ENCODE assay signal across 2 cellular contexts in the genomic region with DNA sequence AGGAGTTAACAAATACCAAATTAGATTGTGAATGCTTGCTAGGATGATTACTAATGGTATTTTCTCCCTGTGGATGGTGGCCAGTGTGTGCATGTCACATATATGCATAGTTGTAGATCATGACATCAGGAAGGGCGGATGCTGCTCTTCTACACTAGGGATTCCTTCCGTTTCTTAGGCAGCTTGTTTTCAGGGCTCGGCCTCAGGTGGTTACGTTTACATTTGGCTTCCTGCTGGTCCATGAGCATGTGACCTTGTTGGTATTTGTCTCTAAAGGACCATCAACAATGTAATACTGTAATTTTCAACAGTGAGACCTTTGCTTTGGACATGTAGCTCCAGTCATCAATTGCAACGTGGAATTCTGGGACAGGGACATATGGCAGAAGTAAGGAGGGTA.
A peak's percentile ranks its signal among the peaks of the same experiment; 100 is the strongest.
TF ChIP-seq lines count a peak whose summit lies in the region.

No MANE protein-coding gene starts in this region.

TF ChIP-seq in H1, 55 proteins besides CTCF, POLR2A, EP300 and RAD21 (continued from another document):
- TF ChIP-seq, protein P1, sequence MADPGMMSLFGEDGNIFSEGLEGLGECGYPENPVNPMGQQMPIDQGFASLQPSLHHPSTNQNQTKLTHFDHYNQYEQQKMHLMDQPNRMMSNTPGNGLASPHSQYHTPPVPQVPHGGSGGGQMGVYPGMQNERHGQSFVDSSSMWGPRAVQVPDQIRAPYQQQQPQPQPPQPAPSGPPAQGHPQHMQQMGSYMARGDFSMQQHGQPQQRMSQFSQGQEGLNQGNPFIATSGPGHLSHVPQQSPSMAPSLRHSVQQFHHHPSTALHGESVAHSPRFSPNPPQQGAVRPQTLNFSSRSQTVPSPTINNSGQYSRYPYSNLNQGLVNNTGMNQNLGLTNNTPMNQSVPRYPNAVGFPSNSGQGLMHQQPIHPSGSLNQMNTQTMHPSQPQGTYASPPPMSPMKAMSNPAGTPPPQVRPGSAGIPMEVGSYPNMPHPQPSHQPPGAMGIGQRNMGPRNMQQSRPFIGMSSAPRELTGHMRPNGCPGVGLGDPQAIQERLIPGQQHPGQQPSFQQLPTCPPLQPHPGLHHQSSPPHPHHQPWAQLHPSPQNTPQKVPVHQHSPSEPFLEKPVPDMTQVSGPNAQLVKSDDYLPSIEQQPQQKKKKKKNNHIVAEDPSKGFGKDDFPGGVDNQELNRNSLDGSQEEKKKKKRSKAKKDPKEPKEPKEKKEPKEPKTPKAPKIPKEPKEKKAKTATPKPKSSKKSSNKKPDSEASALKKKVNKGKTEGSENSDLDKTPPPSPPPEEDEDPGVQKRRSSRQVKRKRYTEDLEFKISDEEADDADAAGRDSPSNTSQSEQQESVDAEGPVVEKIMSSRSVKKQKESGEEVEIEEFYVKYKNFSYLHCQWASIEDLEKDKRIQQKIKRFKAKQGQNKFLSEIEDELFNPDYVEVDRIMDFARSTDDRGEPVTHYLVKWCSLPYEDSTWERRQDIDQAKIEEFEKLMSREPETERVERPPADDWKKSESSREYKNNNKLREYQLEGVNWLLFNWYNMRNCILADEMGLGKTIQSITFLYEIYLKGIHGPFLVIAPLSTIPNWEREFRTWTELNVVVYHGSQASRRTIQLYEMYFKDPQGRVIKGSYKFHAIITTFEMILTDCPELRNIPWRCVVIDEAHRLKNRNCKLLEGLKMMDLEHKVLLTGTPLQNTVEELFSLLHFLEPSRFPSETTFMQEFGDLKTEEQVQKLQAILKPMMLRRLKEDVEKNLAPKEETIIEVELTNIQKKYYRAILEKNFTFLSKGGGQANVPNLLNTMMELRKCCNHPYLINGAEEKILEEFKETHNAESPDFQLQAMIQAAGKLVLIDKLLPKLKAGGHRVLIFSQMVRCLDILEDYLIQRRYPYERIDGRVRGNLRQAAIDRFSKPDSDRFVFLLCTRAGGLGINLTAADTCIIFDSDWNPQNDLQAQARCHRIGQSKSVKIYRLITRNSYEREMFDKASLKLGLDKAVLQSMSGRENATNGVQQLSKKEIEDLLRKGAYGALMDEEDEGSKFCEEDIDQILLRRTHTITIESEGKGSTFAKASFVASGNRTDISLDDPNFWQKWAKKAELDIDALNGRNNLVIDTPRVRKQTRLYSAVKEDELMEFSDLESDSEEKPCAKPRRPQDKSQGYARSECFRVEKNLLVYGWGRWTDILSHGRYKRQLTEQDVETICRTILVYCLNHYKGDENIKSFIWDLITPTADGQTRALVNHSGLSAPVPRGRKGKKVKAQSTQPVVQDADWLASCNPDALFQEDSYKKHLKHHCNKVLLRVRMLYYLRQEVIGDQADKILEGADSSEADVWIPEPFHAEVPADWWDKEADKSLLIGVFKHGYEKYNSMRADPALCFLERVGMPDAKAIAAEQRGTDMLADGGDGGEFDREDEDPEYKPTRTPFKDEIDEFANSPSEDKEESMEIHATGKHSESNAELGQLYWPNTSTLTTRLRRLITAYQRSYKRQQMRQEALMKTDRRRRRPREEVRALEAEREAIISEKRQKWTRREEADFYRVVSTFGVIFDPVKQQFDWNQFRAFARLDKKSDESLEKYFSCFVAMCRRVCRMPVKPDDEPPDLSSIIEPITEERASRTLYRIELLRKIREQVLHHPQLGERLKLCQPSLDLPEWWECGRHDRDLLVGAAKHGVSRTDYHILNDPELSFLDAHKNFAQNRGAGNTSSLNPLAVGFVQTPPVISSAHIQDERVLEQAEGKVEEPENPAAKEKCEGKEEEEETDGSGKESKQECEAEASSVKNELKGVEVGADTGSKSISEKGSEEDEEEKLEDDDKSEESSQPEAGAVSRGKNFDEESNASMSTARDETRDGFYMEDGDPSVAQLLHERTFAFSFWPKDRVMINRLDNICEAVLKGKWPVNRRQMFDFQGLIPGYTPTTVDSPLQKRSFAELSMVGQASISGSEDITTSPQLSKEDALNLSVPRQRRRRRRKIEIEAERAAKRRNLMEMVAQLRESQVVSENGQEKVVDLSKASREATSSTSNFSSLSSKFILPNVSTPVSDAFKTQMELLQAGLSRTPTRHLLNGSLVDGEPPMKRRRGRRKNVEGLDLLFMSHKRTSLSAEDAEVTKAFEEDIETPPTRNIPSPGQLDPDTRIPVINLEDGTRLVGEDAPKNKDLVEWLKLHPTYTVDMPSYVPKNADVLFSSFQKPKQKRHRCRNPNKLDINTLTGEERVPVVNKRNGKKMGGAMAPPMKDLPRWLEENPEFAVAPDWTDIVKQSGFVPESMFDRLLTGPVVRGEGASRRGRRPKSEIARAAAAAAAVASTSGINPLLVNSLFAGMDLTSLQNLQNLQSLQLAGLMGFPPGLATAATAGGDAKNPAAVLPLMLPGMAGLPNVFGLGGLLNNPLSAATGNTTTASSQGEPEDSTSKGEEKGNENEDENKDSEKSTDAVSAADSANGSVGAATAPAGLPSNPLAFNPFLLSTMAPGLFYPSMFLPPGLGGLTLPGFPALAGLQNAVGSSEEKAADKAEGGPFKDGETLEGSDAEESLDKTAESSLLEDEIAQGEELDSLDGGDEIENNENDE (IDR thresholded peaks at IDR 0.05; ENCODE audit: insufficient replicate concordance, low read length), result no peak
- TF ChIP-seq, protein P2, sequence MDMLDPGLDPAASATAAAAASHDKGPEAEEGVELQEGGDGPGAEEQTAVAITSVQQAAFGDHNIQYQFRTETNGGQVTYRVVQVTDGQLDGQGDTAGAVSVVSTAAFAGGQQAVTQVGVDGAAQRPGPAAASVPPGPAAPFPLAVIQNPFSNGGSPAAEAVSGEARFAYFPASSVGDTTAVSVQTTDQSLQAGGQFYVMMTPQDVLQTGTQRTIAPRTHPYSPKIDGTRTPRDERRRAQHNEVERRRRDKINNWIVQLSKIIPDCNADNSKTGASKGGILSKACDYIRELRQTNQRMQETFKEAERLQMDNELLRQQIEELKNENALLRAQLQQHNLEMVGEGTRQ (IDR thresholded peaks at IDR 0.05; ENCODE audit: low read length), result peak; percentile 56; the same call in 1 of the 2 replicates
- no peak for TF ChIP-seq SAP30 (IDR thresholded peaks at IDR 0.05; ENCODE audit: insufficient read depth, insufficient replicate concordance, low read length)

TF ChIP-seq in neural cell, 6 proteins besides CTCF, POLR2A, EP300 and RAD21:
- TF ChIP-seq EZH2 (IDR thresholded peaks at IDR 0.05; ENCODE audit: borderline replicate concordance, insufficient read depth, low read length, poor library complexity, severe bottlenecking) (no peak), POLR2AphosphoS5 (IDR thresholded peaks at IDR 0.05) (peak; percentile 59)
